Comparison of ENCODE assay signal across 13 cellular contexts in genomic region chrX:356385-357034, GRCh38. TPM values are rescaled to one million over a fixed set of nuclear protein-coding genes. Genes with fewer than 3 reads are reported as not detected.
DNase-seq lines count a peak whose midpoint lies in the region; ATAC-seq and TF ChIP-seq lines count a peak whose summit lies in the region.
"Had no signal": no experiment of that assay in that cellular context is flagged by ENCODE, and none has a peak within 500 bp of the region (broad histone marks: within the 10 kb centered on the region; RNA-seq: fewer than 3 reads in every experiment).

No MANE protein-coding gene starts in this region.

- H3K27ac ChIP-seq in RWPE1 (peak overlapping the region; percentile 73), epithelial cell of prostate (no peak overlapping the region), WERI-Rb-1 (no peak overlapping the region)
- H3K27ac ChIP-seq: uterus had no signal

- TF ChIP-seq CTCF in RWPE1 (conservative IDR thresholded peaks at IDR 0.05; ENCODE audit: low read depth) (no peak), WERI-Rb-1 (IDR thresholded peaks at IDR 0.05; ENCODE audit: low read depth, low read length) (no peak)

- no peaks in the 10 kb centered on the region for H3K27me3 Mint-ChIP-seq in activated naive CD4-positive, alpha-beta T cell treated with anti-CD3 and anti-CD28 coated beads for 36 hours (ENCODE audit: low read depth)
- H3K27me3 Mint-ChIP-seq: B cell, IgD-negative memory B cell had no signal

- peaks cover 7% of the 10 kb centered on the region for H3K9me3 ChIP-seq in WERI-Rb-1 (ENCODE audit: severe bottlenecking)

- H3K4me1 Mint-ChIP-seq in activated naive CD4-positive, alpha-beta T cell treated with anti-CD3 and anti-CD28 coated beads for 36 hours (ENCODE audit: low read depth), result peaks cover 28% of the 10 kb centered on the region

- DNase-seq in activated naive CD4-positive, alpha-beta T cell treated with anti-CD3 and anti-CD28 coated beads for 36 hours, result no peak
- DNase-seq in activated naive CD4-positive, alpha-beta T cell (lab: John Stamatoyannopoulos, UW), result no peak
- peak; percentile 12 for DNase-seq in RWPE1 (ENCODE audit: low spot score)
- peak; percentile 16 for DNase-seq in epithelial cell of prostate (ENCODE audit: low read depth, low spot score)
- peak; percentile 50 for DNase-seq in skeletal muscle cell (ENCODE audit: low read depth)
- no peak for DNase-seq in WERI-Rb-1
- DNase-seq in stimulated activated CD8-positive, alpha-beta memory T cell treated with anti-CD3 and anti-CD28 coated beads, Interleukin-4, amount 100 ng/mL, for 48 hours, result no peak
- DNase-seq: NCI-H187, uterus had no signal

- peaks cover 22% of the 10 kb centered on the region for H3K36me3 ChIP-seq in WERI-Rb-1
- H3K36me3 ChIP-seq: uterus had no signal

- H3K9me3 Mint-ChIP-seq in activated naive CD4-positive, alpha-beta T cell treated with anti-CD3 and anti-CD28 coated beads for 36 hours, result peaks cover 23% of the 10 kb centered on the region

- CTCF ChIA-PET in activated naive CD4-positive, alpha-beta T cell treated with anti-CD3 and anti-CD28 coated beads for 36 hours (lab: Charles Lee), result no interaction called here
- CTCF ChIA-PET in RWPE1 (lab: Yijun Ruan, JAX), result no interaction called here

- H3K36me3 Mint-ChIP-seq in activated naive CD4-positive, alpha-beta T cell treated with anti-CD3 and anti-CD28 coated beads for 36 hours (ENCODE audit: low read depth), result peaks cover 49% of the 10 kb centered on the region

- peak overlapping the region; percentile 98 for H3K27ac Mint-ChIP-seq in activated naive CD4-positive, alpha-beta T cell treated with anti-CD3 and anti-CD28 coated beads for 36 hours
- H3K27ac Mint-ChIP-seq: B cell had no signal

- no peaks in the 10 kb centered on the region for H3K27me3 ChIP-seq in WERI-Rb-1 (ENCODE audit: insufficient read depth, low read depth, severe bottlenecking)
- H3K27me3 ChIP-seq: uterus had no signal

- POLR2A ChIA-PET in RWPE1 (lab: Yijun Ruan, JAX; ENCODE audit: low non-redundant PET), result no interaction called here

- intact Hi-C loops in activated naive CD4-positive, alpha-beta T cell treated with anti-CD3 and anti-CD28 coated beads for 36 hours (cut with micrococcal nuclease), result loop anchor here (1.0 to 2.0 kb wide), 3 partner anchors 22 to 38 kb away; partner anchors contain the start of gene GTPBP6

- ATAC-seq in HG03469 (IDR thresholded peaks at IDR 0.05; ENCODE audit: unreplicated experiment), result no peak

- H3K4me3 Mint-ChIP-seq in activated naive CD4-positive, alpha-beta T cell treated with anti-CD3 and anti-CD28 coated beads for 36 hours, result peak overlapping the region; percentile 65
- H3K4me3 Mint-ChIP-seq: B cell, IgD-negative memory B cell had no signal

- no peak overlapping the region for H3K4me3 ChIP-seq in skeletal muscle cell (ENCODE audit: low read depth, low read length)
- H3K4me3 ChIP-seq in WERI-Rb-1 (ENCODE audit: low read depth, low read length), result no peak overlapping the region
- H3K4me3 ChIP-seq: smooth muscle cell, uterus had no signal

RNA-seq across cellular contexts. Expression of gene PPP2R3B, which starts 30.2 kb away (rescaled TPM):
- 10 to 100 TPM; 33.8 to 37.2 TPM for total RNA-seq in activated naive CD4-positive, alpha-beta T cell treated with anti-CD3 and anti-CD28 coated beads for 36 hours

RNA-seq across cellular contexts. Expression of gene GTPBP6, which starts 37.9 kb away (rescaled TPM):
- total RNA-seq in activated naive CD4-positive, alpha-beta T cell treated with anti-CD3 and anti-CD28 coated beads for 36 hours, result 10 to 100 TPM; 63.4 to 64.6 TPM

Comparison
In these comparisons a context has a peak if more than half of its experiments do, and no peak if none do; other contexts are left out.
1. DNase-seq: peak in RWPE1 (single experiment), epithelial cell of prostate (single experiment) and skeletal muscle cell (single experiment); none in activated naive CD4-positive, alpha-beta T cell treated with anti-CD3 and anti-CD28 coated beads for 36 hours (single experiment), activated naive CD4-positive, alpha-beta T cell (0 of 4), WERI-Rb-1 (single experiment) and stimulated activated CD8-positive, alpha-beta memory T cell treated with anti-CD3 and anti-CD28 coated beads, Interleukin-4, amount 100 ng/mL, for 48 hours (single experiment).